In genomic region chr6:18259675-18260447, GRCh38 we compare ENCODE assay signal across 9 cellular contexts. TPM values are rescaled to one million over a fixed set of nuclear protein-coding genes. Genes with fewer than 3 reads are reported as not detected.
DNase-seq lines count a peak whose midpoint lies in the region; ATAC-seq and TF ChIP-seq lines count a peak whose summit lies in the region.
"Had no signal": no experiment of that assay in that cellular context is flagged by ENCODE, and none has a peak within 500 bp of the region (broad histone marks: within the 10 kb centered on the region; RNA-seq: fewer than 3 reads in every experiment).

No MANE protein-coding gene starts in this region.

- peaks cover 20% of the 10 kb centered on the region for H3K4me1 ChIP-seq in CD8-positive, alpha-beta T cell (ENCODE audit: insufficient read depth, low read length)

- H3K4me1 Mint-ChIP-seq in CD8-positive, alpha-beta T cell (ENCODE audit: low read depth) = peaks cover 55% of the 10 kb centered on the region
- peaks cover 53% of the 10 kb centered on the region for H3K4me1 Mint-ChIP-seq in HFFc6 (ENCODE audit: low read depth)
- peaks cover 44% of the 10 kb centered on the region for H3K4me1 Mint-ChIP-seq in activated naive CD8-positive, alpha-beta T cell treated with anti-CD3 and anti-CD28 coated beads for 36 hours
- peaks cover 20 to 50% (median 46%) of the 10 kb centered on the region in 4 donors for H3K4me1 Mint-ChIP-seq in naive thymus-derived CD8-positive, alpha-beta T cell

- ATAC-seq in CD8-positive, alpha-beta T cell = no peak
- no peak for ATAC-seq in naive thymus-derived CD8-positive, alpha-beta T cell
- no peak for ATAC-seq in HG03175 (IDR thresholded peaks at IDR 0.05; ENCODE audit: unreplicated experiment)

- intact Hi-C loops in CD8-positive, alpha-beta T cell (cut with DNase I, micrococcal nuclease) = loop anchor here (5.0 to 10.0 kb wide), 5 partner anchors 38 to 1935 kb away; partner anchors contain the start of genes FAM8A1 (in 2 of the 2), ATXN1 (in 1 of the 2) and RNF144B (in 1 of the 2)

- no peaks in the 10 kb centered on the region for H3K27me3 Mint-ChIP-seq in CD8-positive, alpha-beta T cell (ENCODE audit: low read depth)
- no peaks in the 10 kb centered on the region; the same call in 1 of the 2 replicates for H3K27me3 Mint-ChIP-seq in HFFc6 (ENCODE audit: insufficient read depth)
- H3K27me3 Mint-ChIP-seq in activated naive CD8-positive, alpha-beta T cell treated with anti-CD3 and anti-CD28 coated beads for 36 hours = no peaks in the 10 kb centered on the region
- H3K27me3 Mint-ChIP-seq in naive thymus-derived CD8-positive, alpha-beta T cell = no peaks in the 10 kb centered on the region

- POLR2A ChIA-PET in CD8-positive, alpha-beta T cell (lab: Charles Lee) = interaction anchor here (1.4 kb wide), 1 partner anchor 19 kb away, joined by 3 read pairs; no protein-coding TSS in a partner anchor
- POLR2A ChIA-PET in naive thymus-derived CD8-positive, alpha-beta T cell (lab: Charles Lee) = interaction anchor here (0.6 kb wide), 1 partner anchor 60 kb away, joined by 5 read pairs; no protein-coding TSS in a partner anchor

- no peak for TF ChIP-seq CTCF in CD8-positive, alpha-beta T cell (IDR thresholded peaks at IDR 0.05)
- TF ChIP-seq CTCF in HFFc6 (IDR thresholded peaks at IDR 0.05) = no peak

- H3K27ac Mint-ChIP-seq in CD8-positive, alpha-beta T cell = peak overlapping the region; percentile 84
- H3K27ac Mint-ChIP-seq in HFFc6 = peak overlapping the region; percentile 88
- H3K27ac Mint-ChIP-seq in activated naive CD8-positive, alpha-beta T cell treated with anti-CD3 and anti-CD28 coated beads for 36 hours = peak overlapping the region; percentile 71
- H3K27ac Mint-ChIP-seq in naive thymus-derived CD8-positive, alpha-beta T cell = peak overlapping the region in 9 of 10 donors; percentile 5 to 96 (median 48)

- H3K4me3 Mint-ChIP-seq in CD8-positive, alpha-beta T cell = peak overlapping the region; percentile 0
- H3K4me3 Mint-ChIP-seq in HFFc6 = peak overlapping the region; percentile 97
- no peak overlapping the region for H3K4me3 Mint-ChIP-seq in activated naive CD8-positive, alpha-beta T cell treated with anti-CD3 and anti-CD28 coated beads for 36 hours
- peak overlapping the region in 5 of 10 donors; percentile 1 to 94 (median 8) for H3K4me3 Mint-ChIP-seq in naive thymus-derived CD8-positive, alpha-beta T cell

- no peak for DNase-seq in CD8-positive, alpha-beta T cell
- DNase-seq in HFFc6 = no peak
- DNase-seq in activated naive CD8-positive, alpha-beta T cell treated with anti-CD3 and anti-CD28 coated beads for 36 hours = no peak
- no peak for DNase-seq in naive thymus-derived CD8-positive, alpha-beta T cell
- DNase-seq in NCI-H2171 treated with DMSO at 0.1 percent for 48 hours (lab: John Stamatoyannopoulos, UW) = no peak
- no peak for DNase-seq in NCI-H345 treated with DMSO at 0.1 percent for 48 hours (lab: John Stamatoyannopoulos, UW; ENCODE audit: unreplicated experiment)
- DNase-seq in AG08396 (ENCODE audit: low spot score) = no peak

- peaks cover 9% of the 10 kb centered on the region for H3K36me3 ChIP-seq in CD8-positive, alpha-beta T cell (ENCODE audit: insufficient read depth, low read length)

- no peaks in the 10 kb centered on the region for H3K9me3 Mint-ChIP-seq in CD8-positive, alpha-beta T cell
- no peaks in the 10 kb centered on the region; the same call in 1 of the 2 replicates for H3K9me3 Mint-ChIP-seq in HFFc6
- H3K9me3 Mint-ChIP-seq in activated naive CD8-positive, alpha-beta T cell treated with anti-CD3 and anti-CD28 coated beads for 36 hours = no peaks in the 10 kb centered on the region
- no peaks in the 10 kb centered on the region for H3K9me3 Mint-ChIP-seq in naive thymus-derived CD8-positive, alpha-beta T cell

- H3K27ac ChIP-seq in CD8-positive, alpha-beta T cell (ENCODE audit: low read depth, low read length) = no peak overlapping the region

- no peak overlapping the region for H3K4me3 ChIP-seq in CD8-positive, alpha-beta T cell (ENCODE audit: low read depth, low read length)
- H3K4me3 ChIP-seq: smooth muscle cell had no signal

- no peaks in the 10 kb centered on the region for H3K9me3 ChIP-seq in CD8-positive, alpha-beta T cell (ENCODE audit: low read length)

- peaks cover 53% of the 10 kb centered on the region for H3K36me3 Mint-ChIP-seq in CD8-positive, alpha-beta T cell
- H3K36me3 Mint-ChIP-seq in HFFc6 (ENCODE audit: low read depth) = peaks cover 49% of the 10 kb centered on the region
- peaks cover 72% of the 10 kb centered on the region for H3K36me3 Mint-ChIP-seq in activated naive CD8-positive, alpha-beta T cell treated with anti-CD3 and anti-CD28 coated beads for 36 hours
- H3K36me3 Mint-ChIP-seq in naive thymus-derived CD8-positive, alpha-beta T cell = peaks cover 11 to 51% (median 16%) of the 10 kb centered on the region in 3 donors

- CTCF ChIA-PET in CD8-positive, alpha-beta T cell (lab: Charles Lee) = interaction anchor here (0.7 kb wide), 1 partner anchor 15 kb away, joined by 3 read pairs; no protein-coding TSS in a partner anchor

- no peaks in the 10 kb centered on the region for H3K27me3 ChIP-seq in CD8-positive, alpha-beta T cell (ENCODE audit: insufficient read depth, low read length)

RNA-seq across cellular contexts. Expression of gene DEK, which starts 4.5 kb away (rescaled TPM):
- total RNA-seq in CD8-positive, alpha-beta T cell = 10 to 100 TPM; 39.5 to 47.5 TPM
- 100 to 1,000 TPM in 5 of 6 experiments, 10 to 100 TPM in 1; 76.7 to 144 (median 132) TPM for total RNA-seq in HFFc6 (2021; fragmentation: NEBNext Ultra II Directional; extraction: Animal tissue kit (Norgen Biotek cat#: 25700))
- total RNA-seq in activated naive CD8-positive, alpha-beta T cell treated with anti-CD3 and anti-CD28 coated beads for 36 hours = 100 to 1,000 TPM; 223 to 241 TPM
- 100 to 1,000 TPM in 1 of 2 experiments, 10 to 100 TPM in 1; 97.6 to 103 TPM for total RNA-seq in naive thymus-derived CD8-positive, alpha-beta T cell
- 10 to 100 TPM; 44.4 to 55.8 (median 55.5) TPM for polyA plus RNA-seq in naive thymus-derived CD8-positive, alpha-beta T cell
